Comparison of ENCODE assay signal across 9 cellular contexts in the genomic region with DNA sequence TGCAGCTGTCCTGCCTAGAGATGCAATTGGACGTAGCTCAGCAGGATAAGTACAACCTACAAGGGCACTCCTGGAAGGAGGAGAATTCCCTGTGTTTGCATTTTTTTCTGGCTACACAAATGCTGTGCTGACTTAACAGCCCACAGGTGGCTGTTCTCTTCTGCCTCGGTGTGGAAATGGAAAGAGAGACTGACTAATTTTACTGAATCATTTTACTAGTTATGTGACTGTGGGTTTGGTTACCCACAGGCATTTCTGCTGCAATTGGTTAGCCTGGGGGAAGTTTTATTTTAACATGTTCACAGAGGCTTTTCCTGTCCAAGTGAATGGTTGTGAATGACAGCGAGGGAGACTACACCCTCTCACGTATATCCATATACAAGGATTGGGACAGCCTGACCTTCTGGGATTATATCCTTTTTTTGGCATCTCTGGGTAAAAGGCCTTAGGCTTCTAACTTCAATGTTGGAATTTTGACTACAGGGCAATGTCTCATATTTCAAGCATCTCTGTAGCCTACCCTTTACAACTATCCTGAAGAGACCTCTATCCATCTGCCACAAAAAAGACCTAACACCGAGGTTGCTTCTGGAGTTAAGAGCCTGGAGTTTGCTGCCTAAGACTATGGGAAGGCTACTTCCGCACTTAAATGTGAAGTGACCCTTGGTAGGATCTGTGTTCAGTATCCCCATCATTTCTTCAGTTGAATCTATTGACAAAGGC.
DNase-seq lines count a peak whose midpoint lies in the region; ATAC-seq and TF ChIP-seq lines count a peak whose summit lies in the region.
"Had no signal": no experiment of that assay in that cellular context is flagged by ENCODE, and none has a peak within 500 bp of the region (broad histone marks: within the 10 kb centered on the region; RNA-seq: fewer than 3 reads in every experiment).

No MANE protein-coding gene starts in this region.

- no peak overlapping the region for H3K4me3 ChIP-seq in left lung
- H3K4me3 ChIP-seq in CD4-positive, alpha-beta memory T cell (ENCODE audit: low read length in 2 of 2) = no peak overlapping the region
- H3K4me3 ChIP-seq: upper lobe of left lung had no signal

- DNase-seq in AG20443 (ENCODE audit: low spot score) = peak; percentile 85
- peak; percentile 70 for DNase-seq in T-helper 2 cell treated with Interferon-gamma antibody and Interleukin-4, amounts not matched to agents 5 μg/mL and 100 μg/mL, for 36 hours (ENCODE audit: low spot score)
- DNase-seq in left lung = peak in 1 of 2 donors; percentile 33
- DNase-seq in NCI-H2227 treated with DMSO at 0.1 percent for 48 hours (lab: John Stamatoyannopoulos, UW) = no peak
- no peak for DNase-seq in CD4-positive, alpha-beta memory T cell
- DNase-seq in NCI-H345 (lab: John Stamatoyannopoulos, UW) = no peak

- H3K27ac ChIP-seq in left lung = no peak overlapping the region
- H3K27ac ChIP-seq in CD4-positive, alpha-beta memory T cell (ENCODE audit: low read depth, low read length) = no peak overlapping the region
- H3K27ac ChIP-seq: upper lobe of left lung had no signal

- POLR2A ChIA-PET in CD4-positive, alpha-beta memory T cell (lab: Charles Lee; ENCODE audit: partially characterized antibody) = no interaction called here

- ATAC-seq in GM19395 (IDR thresholded peaks at IDR 0.05; ENCODE audit: unreplicated experiment) (peak; percentile 82), HG03280 (IDR thresholded peaks at IDR 0.05; ENCODE audit: unreplicated experiment) (peak; percentile 89), left lung (peak; percentile 98)

- H3K36me3 Mint-ChIP-seq in T-helper 2 cell treated with Interferon-gamma antibody and Interleukin-4, amounts not matched to agents 5 μg/mL and 100 μg/mL, for 36 hours (ENCODE audit: low read depth) = peaks cover 2% of the 10 kb centered on the region
- H3K36me3 Mint-ChIP-seq in CD4-positive, alpha-beta memory T cell = no peaks in the 10 kb centered on the region

- H3K4me1 ChIP-seq in left lung = peaks cover 0 to 7% of the 10 kb centered on the region in 2 donors
- no peaks in the 10 kb centered on the region for H3K4me1 ChIP-seq in CD4-positive, alpha-beta memory T cell (ENCODE audit: insufficient read depth, low read length)

- H3K27ac Mint-ChIP-seq in T-helper 2 cell treated with Interferon-gamma antibody and Interleukin-4, amounts not matched to agents 5 μg/mL and 100 μg/mL, for 36 hours = peak overlapping the region; percentile 64
- H3K27ac Mint-ChIP-seq in CD4-positive, alpha-beta memory T cell = no peak overlapping the region

- intact Hi-C loops in left lung (cut with DNase I) = no loop called here
- intact Hi-C loops in CD4-positive, alpha-beta memory T cell (cut with micrococcal nuclease) = no loop called here

- H3K9me3 ChIP-seq in left lung = peaks cover 0 to 3% of the 10 kb centered on the region in 2 donors
- H3K9me3 ChIP-seq in CD4-positive, alpha-beta memory T cell (ENCODE audit: control insufficient read depth in 1 of 2, low read length in 2 of 2) = no peaks in the 10 kb centered on the region
- H3K9me3 ChIP-seq: upper lobe of left lung had no signal

- H3K9me3 Mint-ChIP-seq in T-helper 2 cell treated with Interferon-gamma antibody and Interleukin-4, amounts not matched to agents 5 μg/mL and 100 μg/mL, for 36 hours = no peaks in the 10 kb centered on the region
- H3K9me3 Mint-ChIP-seq in CD4-positive, alpha-beta memory T cell = peaks cover 0 to 2% (median 0%) of the 10 kb centered on the region in 8 donors

- H3K27me3 ChIP-seq in left lung = no peaks in the 10 kb centered on the region
- H3K27me3 ChIP-seq in CD4-positive, alpha-beta memory T cell (ENCODE audit: insufficient read depth, low read length) = no peaks in the 10 kb centered on the region
- H3K27me3 ChIP-seq: upper lobe of left lung had no signal

- peaks cover 45% of the 10 kb centered on the region for H3K4me1 Mint-ChIP-seq in T-helper 2 cell treated with Interferon-gamma antibody and Interleukin-4, amounts not matched to agents 5 μg/mL and 100 μg/mL, for 36 hours (ENCODE audit: low read depth)
- H3K4me1 Mint-ChIP-seq in CD4-positive, alpha-beta memory T cell = peaks cover 1 to 11% (median 6%) of the 10 kb centered on the region in 4 donors

- H3K27me3 Mint-ChIP-seq in T-helper 2 cell treated with Interferon-gamma antibody and Interleukin-4, amounts not matched to agents 5 μg/mL and 100 μg/mL, for 36 hours (ENCODE audit: low read depth) = no peaks in the 10 kb centered on the region
- no peaks in the 10 kb centered on the region for H3K27me3 Mint-ChIP-seq in CD4-positive, alpha-beta memory T cell

- CTCF ChIA-PET in CD4-positive, alpha-beta memory T cell (lab: Charles Lee; ENCODE audit: partially characterized antibody) = no interaction called here

- H3K36me3 ChIP-seq in left lung = no peaks in the 10 kb centered on the region
- H3K36me3 ChIP-seq in CD4-positive, alpha-beta memory T cell (ENCODE audit: insufficient read depth, low read length) = no peaks in the 10 kb centered on the region
- H3K36me3 ChIP-seq: upper lobe of left lung had no signal

- H3K4me3 Mint-ChIP-seq in T-helper 2 cell treated with Interferon-gamma antibody and Interleukin-4, amounts not matched to agents 5 μg/mL and 100 μg/mL, for 36 hours = peak overlapping the region; percentile 37
- no peak overlapping the region for H3K4me3 Mint-ChIP-seq in CD4-positive, alpha-beta memory T cell

- no peak for TF ChIP-seq CTCF in left lung (IDR thresholded peaks at IDR 0.05)

Comparison
In these comparisons a context has a peak if more than half of its experiments do, and no peak if none do; other contexts are left out.
1. DNase-seq: peak in AG20443 (single experiment) and T-helper 2 cell treated with Interferon-gamma antibody and Interleukin-4, amounts not matched to agents 5 μg/mL and 100 μg/mL, for 36 hours (single experiment); none in NCI-H2227 treated with DMSO at 0.1 percent for 48 hours (single experiment), CD4-positive, alpha-beta memory T cell (0 of 5) and NCI-H345 (single experiment).
2. Peak in every context shown above with its lines, with median percentiles within 50 percentile points of each other: ATAC-seq.